ENCODE assay signal across 2 cellular contexts in the genomic region with DNA sequence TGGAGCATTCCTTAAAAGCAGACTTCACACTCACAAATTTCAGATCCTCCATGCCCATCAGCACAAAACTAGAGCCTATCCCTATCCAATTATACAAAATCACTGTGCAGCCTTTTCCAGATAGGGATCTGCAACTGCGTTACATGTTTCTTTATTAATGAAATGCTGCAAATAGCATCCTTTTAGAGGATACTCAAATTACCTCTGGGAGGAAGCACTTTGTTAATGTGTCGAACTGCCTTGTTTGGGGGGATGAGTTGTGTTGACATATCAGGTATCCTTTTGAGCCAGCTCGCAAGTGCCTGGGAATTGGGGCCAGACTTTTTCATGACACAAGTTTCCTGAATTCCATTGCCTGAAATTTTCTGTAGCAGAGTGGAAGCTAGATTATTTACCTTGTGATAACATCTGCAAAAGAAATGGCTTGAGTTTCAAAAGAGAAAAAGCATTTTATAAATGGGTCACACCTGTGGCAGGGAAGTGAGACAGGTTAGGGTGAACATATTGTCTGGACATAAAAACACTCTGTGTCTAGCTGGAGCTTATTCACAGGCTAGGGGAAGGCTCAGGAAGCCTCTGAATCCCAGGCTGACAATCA.
A peak's percentile ranks its signal among the peaks of the same experiment; 100 is the strongest.
TF ChIP-seq lines count a peak whose summit lies in the region.

No MANE protein-coding gene starts in this region.

TF ChIP-seq in HEK293, 187 proteins besides CTCF, POLR2A, EP300 and RAD21 (continued from another document and continues in another):
- TF ChIP-seq, protein P1, sequence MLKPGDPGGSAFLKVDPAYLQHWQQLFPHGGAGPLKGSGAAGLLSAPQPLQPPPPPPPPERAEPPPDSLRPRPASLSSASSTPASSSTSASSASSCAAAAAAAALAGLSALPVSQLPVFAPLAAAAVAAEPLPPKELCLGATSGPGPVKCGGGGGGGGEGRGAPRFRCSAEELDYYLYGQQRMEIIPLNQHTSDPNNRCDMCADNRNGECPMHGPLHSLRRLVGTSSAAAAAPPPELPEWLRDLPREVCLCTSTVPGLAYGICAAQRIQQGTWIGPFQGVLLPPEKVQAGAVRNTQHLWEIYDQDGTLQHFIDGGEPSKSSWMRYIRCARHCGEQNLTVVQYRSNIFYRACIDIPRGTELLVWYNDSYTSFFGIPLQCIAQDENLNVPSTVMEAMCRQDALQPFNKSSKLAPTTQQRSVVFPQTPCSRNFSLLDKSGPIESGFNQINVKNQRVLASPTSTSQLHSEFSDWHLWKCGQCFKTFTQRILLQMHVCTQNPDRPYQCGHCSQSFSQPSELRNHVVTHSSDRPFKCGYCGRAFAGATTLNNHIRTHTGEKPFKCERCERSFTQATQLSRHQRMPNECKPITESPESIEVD (tag by site-specific recombination; IDR thresholded peaks at IDR 0.05) = peak; percentile 28; the same call in 1 of the 2 replicates
- TF ChIP-seq, protein P2, sequence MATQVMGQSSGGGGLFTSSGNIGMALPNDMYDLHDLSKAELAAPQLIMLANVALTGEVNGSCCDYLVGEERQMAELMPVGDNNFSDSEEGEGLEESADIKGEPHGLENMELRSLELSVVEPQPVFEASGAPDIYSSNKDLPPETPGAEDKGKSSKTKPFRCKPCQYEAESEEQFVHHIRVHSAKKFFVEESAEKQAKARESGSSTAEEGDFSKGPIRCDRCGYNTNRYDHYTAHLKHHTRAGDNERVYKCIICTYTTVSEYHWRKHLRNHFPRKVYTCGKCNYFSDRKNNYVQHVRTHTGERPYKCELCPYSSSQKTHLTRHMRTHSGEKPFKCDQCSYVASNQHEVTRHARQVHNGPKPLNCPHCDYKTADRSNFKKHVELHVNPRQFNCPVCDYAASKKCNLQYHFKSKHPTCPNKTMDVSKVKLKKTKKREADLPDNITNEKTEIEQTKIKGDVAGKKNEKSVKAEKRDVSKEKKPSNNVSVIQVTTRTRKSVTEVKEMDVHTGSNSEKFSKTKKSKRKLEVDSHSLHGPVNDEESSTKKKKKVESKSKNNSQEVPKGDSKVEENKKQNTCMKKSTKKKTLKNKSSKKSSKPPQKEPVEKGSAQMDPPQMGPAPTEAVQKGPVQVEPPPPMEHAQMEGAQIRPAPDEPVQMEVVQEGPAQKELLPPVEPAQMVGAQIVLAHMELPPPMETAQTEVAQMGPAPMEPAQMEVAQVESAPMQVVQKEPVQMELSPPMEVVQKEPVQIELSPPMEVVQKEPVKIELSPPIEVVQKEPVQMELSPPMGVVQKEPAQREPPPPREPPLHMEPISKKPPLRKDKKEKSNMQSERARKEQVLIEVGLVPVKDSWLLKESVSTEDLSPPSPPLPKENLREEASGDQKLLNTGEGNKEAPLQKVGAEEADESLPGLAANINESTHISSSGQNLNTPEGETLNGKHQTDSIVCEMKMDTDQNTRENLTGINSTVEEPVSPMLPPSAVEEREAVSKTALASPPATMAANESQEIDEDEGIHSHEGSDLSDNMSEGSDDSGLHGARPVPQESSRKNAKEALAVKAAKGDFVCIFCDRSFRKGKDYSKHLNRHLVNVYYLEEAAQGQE (tag by site-specific recombination; IDR thresholded peaks at IDR 0.05) = no peak
- TF ChIP-seq TRIM28 (IDR thresholded peaks at IDR 0.05; ENCODE audit: borderline replicate concordance, low read length) = 0 out of 2 replicates have a peak, but pooled peaks have one; percentile 12
- TF ChIP-seq, protein P3, sequence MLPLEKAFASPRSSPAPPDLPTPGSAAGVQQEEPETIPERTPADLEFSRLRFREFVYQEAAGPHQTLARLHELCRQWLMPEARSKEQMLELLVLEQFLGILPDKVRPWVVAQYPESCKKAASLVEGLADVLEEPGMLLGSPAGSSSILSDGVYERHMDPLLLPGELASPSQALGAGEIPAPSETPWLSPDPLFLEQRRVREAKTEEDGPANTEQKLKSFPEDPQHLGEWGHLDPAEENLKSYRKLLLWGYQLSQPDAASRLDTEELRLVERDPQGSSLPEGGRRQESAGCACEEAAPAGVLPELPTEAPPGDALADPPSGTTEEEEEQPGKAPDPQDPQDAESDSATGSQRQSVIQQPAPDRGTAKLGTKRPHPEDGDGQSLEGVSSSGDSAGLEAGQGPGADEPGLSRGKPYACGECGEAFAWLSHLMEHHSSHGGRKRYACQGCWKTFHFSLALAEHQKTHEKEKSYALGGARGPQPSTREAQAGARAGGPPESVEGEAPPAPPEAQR (tag by site-specific recombination; IDR thresholded peaks at IDR 0.05) = no peak
- TF ChIP-seq ZSCAN30 (tag by site-specific recombination; IDR thresholded peaks at IDR 0.05) = no peak
- TF ChIP-seq, protein P4, sequence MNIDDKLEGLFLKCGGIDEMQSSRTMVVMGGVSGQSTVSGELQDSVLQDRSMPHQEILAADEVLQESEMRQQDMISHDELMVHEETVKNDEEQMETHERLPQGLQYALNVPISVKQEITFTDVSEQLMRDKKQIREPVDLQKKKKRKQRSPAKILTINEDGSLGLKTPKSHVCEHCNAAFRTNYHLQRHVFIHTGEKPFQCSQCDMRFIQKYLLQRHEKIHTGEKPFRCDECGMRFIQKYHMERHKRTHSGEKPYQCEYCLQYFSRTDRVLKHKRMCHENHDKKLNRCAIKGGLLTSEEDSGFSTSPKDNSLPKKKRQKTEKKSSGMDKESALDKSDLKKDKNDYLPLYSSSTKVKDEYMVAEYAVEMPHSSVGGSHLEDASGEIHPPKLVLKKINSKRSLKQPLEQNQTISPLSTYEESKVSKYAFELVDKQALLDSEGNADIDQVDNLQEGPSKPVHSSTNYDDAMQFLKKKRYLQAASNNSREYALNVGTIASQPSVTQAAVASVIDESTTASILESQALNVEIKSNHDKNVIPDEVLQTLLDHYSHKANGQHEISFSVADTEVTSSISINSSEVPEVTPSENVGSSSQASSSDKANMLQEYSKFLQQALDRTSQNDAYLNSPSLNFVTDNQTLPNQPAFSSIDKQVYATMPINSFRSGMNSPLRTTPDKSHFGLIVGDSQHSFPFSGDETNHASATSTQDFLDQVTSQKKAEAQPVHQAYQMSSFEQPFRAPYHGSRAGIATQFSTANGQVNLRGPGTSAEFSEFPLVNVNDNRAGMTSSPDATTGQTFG (tag by site-specific recombination; IDR thresholded peaks at IDR 0.05; ENCODE audit: borderline replicate concordance) = no peak
- TF ChIP-seq ZNF677 (tag by site-specific recombination; IDR thresholded peaks at IDR 0.05) = no peak
- TF ChIP-seq, protein P5, sequence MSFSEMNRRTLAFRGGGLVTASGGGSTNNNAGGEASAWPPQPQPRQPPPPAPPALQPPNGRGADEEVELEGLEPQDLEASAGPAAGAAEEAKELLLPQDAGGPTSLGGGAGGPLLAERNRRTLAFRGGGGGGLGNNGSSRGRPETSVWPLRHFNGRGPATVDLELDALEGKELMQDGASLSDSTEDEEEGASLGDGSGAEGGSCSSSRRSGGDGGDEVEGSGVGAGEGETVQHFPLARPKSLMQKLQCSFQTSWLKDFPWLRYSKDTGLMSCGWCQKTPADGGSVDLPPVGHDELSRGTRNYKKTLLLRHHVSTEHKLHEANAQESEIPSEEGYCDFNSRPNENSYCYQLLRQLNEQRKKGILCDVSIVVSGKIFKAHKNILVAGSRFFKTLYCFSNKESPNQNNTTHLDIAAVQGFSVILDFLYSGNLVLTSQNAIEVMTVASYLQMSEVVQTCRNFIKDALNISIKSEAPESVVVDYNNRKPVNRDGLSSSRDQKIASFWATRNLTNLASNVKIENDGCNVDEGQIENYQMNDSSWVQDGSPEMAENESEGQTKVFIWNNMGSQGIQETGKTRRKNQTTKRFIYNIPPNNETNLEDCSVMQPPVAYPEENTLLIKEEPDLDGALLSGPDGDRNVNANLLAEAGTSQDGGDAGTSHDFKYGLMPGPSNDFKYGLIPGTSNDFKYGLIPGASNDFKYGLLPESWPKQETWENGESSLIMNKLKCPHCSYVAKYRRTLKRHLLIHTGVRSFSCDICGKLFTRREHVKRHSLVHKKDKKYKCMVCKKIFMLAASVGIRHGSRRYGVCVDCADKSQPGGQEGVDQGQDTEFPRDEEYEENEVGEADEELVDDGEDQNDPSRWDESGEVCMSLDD (tag by site-specific recombination; IDR thresholded peaks at IDR 0.05) = no peak
- no peak for TF ChIP-seq ZNF544 (tag by site-specific recombination; IDR thresholded peaks at IDR 0.05)

TF ChIP-seq in HepG2, 621 proteins besides CTCF, POLR2A, EP300 and RAD21 (continued from another document):
- no peak for TF ChIP-seq MEIS1 (CRISPR knock-in tag; IDR thresholded peaks at IDR 0.05; ENCODE audit: borderline replicate concordance)
- no peak for TF ChIP-seq ZFYVE20 (CRISPR knock-in tag; IDR thresholded peaks at IDR 0.05; ENCODE audit: borderline replicate concordance, low read depth)
- no peak for TF ChIP-seq ZNF790 (CRISPR knock-in tag; IDR thresholded peaks at IDR 0.05; ENCODE audit: borderline replicate concordance)
- TF ChIP-seq KMT2B (CRISPR knock-in tag; IDR thresholded peaks at IDR 0.05) = no peak
- TF ChIP-seq ZNF124 (CRISPR knock-in tag; IDR thresholded peaks at IDR 0.05) = no peak
- TF ChIP-seq SP1 (IDR thresholded peaks at IDR 0.05) = no peak
- no peak for TF ChIP-seq SP1 (CRISPR knock-in tag; IDR thresholded peaks at IDR 0.05)
- no peak for TF ChIP-seq MTF2 (CRISPR knock-in tag; IDR thresholded peaks at IDR 0.05; ENCODE audit: borderline replicate concordance)
- TF ChIP-seq GABPA (IDR thresholded peaks at IDR 0.05; ENCODE audit: low read depth, low read length) = no peak
- no peak for TF ChIP-seq GABPA (CRISPR knock-in tag; IDR thresholded peaks at IDR 0.05; ENCODE audit: low read depth)
- TF ChIP-seq, protein P6, sequence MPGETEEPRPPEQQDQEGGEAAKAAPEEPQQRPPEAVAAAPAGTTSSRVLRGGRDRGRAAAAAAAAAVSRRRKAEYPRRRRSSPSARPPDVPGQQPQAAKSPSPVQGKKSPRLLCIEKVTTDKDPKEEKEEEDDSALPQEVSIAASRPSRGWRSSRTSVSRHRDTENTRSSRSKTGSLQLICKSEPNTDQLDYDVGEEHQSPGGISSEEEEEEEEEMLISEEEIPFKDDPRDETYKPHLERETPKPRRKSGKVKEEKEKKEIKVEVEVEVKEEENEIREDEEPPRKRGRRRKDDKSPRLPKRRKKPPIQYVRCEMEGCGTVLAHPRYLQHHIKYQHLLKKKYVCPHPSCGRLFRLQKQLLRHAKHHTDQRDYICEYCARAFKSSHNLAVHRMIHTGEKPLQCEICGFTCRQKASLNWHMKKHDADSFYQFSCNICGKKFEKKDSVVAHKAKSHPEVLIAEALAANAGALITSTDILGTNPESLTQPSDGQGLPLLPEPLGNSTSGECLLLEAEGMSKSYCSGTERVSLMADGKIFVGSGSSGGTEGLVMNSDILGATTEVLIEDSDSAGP (CRISPR knock-in tag; IDR thresholded peaks at IDR 0.05; ENCODE audit: borderline replicate concordance) = no peak
